ENCODE assay signal across 29 cellular contexts in the genomic region with DNA sequence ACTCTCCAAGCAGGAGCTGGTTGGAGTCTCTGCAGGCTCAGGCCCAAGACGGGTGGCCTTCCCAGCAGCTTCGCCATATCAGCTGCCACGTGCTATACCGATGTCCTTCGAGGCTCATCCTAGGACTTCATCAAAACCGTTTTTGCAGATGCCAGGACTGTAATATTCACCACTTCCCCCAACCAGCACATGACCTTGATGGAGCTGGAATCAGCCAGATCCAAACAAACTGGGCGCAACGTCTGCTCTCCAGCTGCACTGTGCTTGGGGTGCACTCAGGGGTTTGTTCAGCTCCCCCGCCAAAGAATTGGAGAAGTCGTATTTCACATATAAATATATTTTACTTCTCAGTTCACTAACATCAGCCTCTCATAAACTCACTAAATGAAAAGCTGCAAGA.
"Had no signal": no experiment of that assay in that cellular context is flagged by ENCODE, and none has a peak within 500 bp of the region (broad histone marks: within the 10 kb centered on the region; RNA-seq: fewer than 3 reads in every experiment).

No MANE protein-coding gene starts in this region.

- H3K4me3 Mint-ChIP-seq: dendritic cell treated with granulocyte-macrophage colony-stimulating factor and Interleukin-4, amounts not matched to agents 40 ng/mL and 50 ng/mL, for 4 days; effector memory CD8-positive, alpha-beta T cell; endodermal cell; immature natural killer cell; mesothelial cell of epicardium; naive B cell; naive thymus-derived CD8-positive, alpha-beta T cell had no signal

- H3K4me1 Mint-ChIP-seq: immature natural killer cell had no signal

- H3K4me3 ChIP-seq: colonic mucosa, esophagus squamous epithelium, gastrocnemius medialis, heart right ventricle, left lung, lower lobe of right lung, mucosa of descending colon had no signal

- H3K4me1 ChIP-seq: colonic mucosa, gastrocnemius medialis, heart right ventricle had no signal

- ATAC-seq: effector memory CD8-positive, alpha-beta T cell; esophagus mucosa; gastrocnemius medialis; heart right ventricle; left cardiac atrium; left lung; left ventricle myocardium superior; lower lobe of right lung; mucosa of descending colon; naive thymus-derived CD8-positive, alpha-beta T cell had no signal

- H3K9me3 Mint-ChIP-seq: dendritic cell treated with granulocyte-macrophage colony-stimulating factor and Interleukin-4, amounts not matched to agents 40 ng/mL and 50 ng/mL, for 4 days; effector memory CD8-positive, alpha-beta T cell; endodermal cell; mesothelial cell of epicardium; naive thymus-derived CD8-positive, alpha-beta T cell had no signal

- H3K36me3 ChIP-seq: colonic mucosa, esophagus squamous epithelium, gastrocnemius medialis, heart right ventricle, left lung, lower lobe of right lung had no signal

- H3K27me3 ChIP-seq: colonic mucosa had no signal

- H3K27ac ChIP-seq: colonic mucosa, epithelial cell of prostate, esophagus squamous epithelium, gastrocnemius medialis, heart right ventricle, left lung, lower lobe of right lung had no signal

- DNase-seq: colonic mucosa; cortex of kidney; effector CD8-positive, alpha-beta T cell; effector memory CD8-positive, alpha-beta T cell; endodermal cell; erythroblast; esophagus squamous epithelium; foreskin fibroblast; foreskin melanocyte; gastrocnemius medialis; glutamatergic neuron; head of caudate nucleus; heart right ventricle; hypothalamus; immature natural killer cell; left cardiac atrium; left lung; left ventricle myocardium superior; lower lobe of right lung; mesenchymal stem cell; mucosa of descending colon; naive B cell; naive thymus-derived CD8-positive, alpha-beta T cell had no signal

- H3K27ac Mint-ChIP-seq: dendritic cell treated with granulocyte-macrophage colony-stimulating factor and Interleukin-4, amounts not matched to agents 40 ng/mL and 50 ng/mL, for 4 days; effector memory CD8-positive, alpha-beta T cell; endodermal cell; immature natural killer cell; mesothelial cell of epicardium; naive B cell had no signal

- FAIRE-seq: endometrium, keratinocyte had no signal

- H3K36me3 Mint-ChIP-seq: immature natural killer cell; mesothelial cell of epicardium; naive B cell; naive thymus-derived CD8-positive, alpha-beta T cell had no signal

- H3K9me3 ChIP-seq: colonic mucosa, esophagus squamous epithelium, gastrocnemius medialis, heart right ventricle, left lung, lower lobe of right lung, mucosa of descending colon had no signal
